ENCODE assay signal across 1 cellular context in the genomic region with DNA sequence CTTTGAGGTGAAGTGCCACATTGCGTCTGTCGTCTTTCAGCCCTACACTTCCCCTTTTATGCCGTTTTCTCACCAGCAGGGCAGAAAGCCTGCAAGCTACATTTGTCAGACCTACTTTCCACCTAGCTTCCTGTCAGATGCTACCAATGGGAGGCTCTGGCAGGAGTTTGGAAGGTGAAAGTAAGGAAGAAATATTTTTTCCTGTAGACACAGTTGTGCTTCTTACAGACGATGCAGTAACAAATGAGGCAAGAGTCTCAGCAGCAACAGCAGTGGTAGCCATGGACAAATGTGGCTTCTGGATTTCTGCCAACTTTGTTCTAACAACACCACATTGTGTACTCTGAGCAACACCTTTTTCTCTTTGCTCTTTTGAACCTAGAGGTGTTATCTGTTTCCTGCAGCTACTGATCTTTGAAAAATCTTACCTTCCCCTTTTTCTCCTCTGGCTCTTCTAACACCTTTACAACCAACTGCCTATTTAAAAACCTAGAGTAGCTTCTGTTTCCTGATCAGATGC.
TF ChIP-seq lines count a peak whose summit lies in the region.

No MANE protein-coding gene starts in this region.

TF ChIP-seq in GM23338, 12 proteins besides CTCF, POLR2A, EP300 and RAD21:
- TF ChIP-seq, protein P1, sequence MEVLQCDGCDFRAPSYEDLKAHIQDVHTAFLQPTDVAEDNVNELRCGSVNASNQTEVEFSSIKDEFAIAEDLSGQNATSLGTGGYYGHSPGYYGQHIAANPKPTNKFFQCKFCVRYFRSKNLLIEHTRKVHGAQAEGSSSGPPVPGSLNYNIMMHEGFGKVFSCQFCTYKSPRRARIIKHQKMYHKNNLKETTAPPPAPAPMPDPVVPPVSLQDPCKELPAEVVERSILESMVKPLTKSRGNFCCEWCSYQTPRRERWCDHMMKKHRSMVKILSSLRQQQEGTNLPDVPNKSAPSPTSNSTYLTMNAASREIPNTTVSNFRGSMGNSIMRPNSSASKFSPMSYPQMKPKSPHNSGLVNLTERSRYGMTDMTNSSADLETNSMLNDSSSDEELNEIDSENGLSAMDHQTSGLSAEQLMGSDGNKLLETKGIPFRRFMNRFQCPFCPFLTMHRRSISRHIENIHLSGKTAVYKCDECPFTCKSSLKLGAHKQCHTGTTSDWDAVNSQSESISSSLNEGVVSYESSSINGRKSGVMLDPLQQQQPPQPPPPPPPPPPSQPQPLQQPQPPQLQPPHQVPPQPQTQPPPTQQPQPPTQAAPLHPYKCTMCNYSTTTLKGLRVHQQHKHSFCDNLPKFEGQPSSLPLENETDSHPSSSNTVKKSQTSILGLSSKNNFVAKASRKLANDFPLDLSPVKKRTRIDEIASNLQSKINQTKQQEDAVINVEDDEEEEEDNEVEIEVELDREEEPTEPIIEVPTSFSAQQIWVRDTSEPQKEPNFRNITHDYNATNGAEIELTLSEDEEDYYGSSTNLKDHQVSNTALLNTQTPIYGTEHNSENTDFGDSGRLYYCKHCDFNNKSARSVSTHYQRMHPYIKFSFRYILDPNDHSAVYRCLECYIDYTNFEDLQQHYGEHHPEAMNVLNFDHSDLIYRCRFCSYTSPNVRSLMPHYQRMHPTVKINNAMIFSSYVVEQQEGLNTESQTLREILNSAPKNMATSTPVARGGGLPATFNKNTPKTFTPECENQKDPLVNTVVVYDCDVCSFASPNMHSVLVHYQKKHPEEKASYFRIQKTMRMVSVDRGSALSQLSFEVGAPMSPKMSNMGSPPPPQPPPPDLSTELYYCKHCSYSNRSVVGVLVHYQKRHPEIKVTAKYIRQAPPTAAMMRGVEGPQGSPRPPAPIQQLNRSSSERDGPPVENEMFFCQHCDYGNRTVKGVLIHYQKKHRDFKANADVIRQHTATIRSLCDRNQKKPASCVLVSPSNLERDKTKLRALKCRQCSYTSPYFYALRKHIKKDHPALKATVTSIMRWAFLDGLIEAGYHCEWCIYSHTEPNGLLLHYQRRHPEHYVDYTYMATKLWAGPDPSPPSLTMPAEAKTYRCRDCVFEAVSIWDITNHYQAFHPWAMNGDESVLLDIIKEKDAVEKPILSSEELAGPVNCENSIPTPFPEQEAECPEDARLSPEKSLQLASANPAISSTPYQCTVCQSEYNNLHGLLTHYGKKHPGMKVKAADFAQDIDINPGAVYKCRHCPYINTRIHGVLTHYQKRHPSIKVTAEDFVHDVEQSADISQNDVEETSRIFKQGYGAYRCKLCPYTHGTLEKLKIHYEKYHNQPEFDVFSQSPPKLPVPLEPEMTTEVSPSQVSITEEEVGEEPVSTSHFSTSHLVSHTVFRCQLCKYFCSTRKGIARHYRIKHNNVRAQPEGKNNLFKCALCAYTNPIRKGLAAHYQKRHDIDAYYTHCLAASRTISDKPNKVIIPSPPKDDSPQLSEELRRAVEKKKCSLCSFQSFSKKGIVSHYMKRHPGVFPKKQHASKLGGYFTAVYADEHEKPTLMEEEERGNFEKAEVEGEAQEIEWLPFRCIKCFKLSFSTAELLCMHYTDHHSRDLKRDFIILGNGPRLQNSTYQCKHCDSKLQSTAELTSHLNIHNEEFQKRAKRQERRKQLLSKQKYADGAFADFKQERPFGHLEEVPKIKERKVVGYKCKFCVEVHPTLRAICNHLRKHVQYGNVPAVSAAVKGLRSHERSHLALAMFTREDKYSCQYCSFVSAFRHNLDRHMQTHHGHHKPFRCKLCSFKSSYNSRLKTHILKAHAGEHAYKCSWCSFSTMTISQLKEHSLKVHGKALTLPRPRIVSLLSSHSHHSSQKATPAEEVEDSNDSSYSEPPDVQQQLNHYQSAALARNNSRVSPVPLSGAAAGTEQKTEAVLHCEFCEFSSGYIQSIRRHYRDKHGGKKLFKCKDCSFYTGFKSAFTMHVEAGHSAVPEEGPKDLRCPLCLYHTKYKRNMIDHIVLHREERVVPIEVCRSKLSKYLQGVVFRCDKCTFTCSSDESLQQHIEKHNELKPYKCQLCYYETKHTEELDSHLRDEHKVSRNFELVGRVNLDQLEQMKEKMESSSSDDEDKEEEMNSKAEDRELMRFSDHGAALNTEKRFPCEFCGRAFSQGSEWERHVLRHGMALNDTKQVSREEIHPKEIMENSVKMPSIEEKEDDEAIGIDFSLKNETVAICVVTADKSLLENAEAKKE (CRISPR knock-in tag; IDR thresholded peaks at IDR 0.05), result no peak
- TF ChIP-seq EZH2 (IDR thresholded peaks at IDR 0.05; ENCODE audit: low read depth, unreplicated experiment) (no peak), CREB1 (CRISPR knock-in tag; IDR thresholded peaks at IDR 0.05; ENCODE audit: low read depth) (no peak), ZNF331 (CRISPR knock-in tag; IDR thresholded peaks at IDR 0.05; ENCODE audit: low read depth) (no peak), STAT1 (IDR thresholded peaks at IDR 0.05; ENCODE audit: unreplicated experiment) (no peak), ZNF114 (CRISPR knock-in tag; IDR thresholded peaks at IDR 0.05) (no peak), NANOG (IDR thresholded peaks at IDR 0.05; ENCODE audit: borderline replicate concordance) (no peak), EZH2phosphoT487 (IDR thresholded peaks at IDR 0.05; ENCODE audit: unreplicated experiment) (no peak), JUNB (IDR thresholded peaks at IDR 0.05; ENCODE audit: unreplicated experiment) (no peak), POLR2AphosphoS5 (IDR thresholded peaks at IDR 0.05; ENCODE audit: low read depth) (no peak)
- TF ChIP-seq, protein P2, sequence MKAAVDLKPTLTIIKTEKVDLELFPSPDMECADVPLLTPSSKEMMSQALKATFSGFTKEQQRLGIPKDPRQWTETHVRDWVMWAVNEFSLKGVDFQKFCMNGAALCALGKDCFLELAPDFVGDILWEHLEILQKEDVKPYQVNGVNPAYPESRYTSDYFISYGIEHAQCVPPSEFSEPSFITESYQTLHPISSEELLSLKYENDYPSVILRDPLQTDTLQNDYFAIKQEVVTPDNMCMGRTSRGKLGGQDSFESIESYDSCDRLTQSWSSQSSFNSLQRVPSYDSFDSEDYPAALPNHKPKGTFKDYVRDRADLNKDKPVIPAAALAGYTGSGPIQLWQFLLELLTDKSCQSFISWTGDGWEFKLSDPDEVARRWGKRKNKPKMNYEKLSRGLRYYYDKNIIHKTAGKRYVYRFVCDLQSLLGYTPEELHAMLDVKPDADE (IDR thresholded peaks at IDR 0.05), result no peak
- TF ChIP-seq, protein P3, sequence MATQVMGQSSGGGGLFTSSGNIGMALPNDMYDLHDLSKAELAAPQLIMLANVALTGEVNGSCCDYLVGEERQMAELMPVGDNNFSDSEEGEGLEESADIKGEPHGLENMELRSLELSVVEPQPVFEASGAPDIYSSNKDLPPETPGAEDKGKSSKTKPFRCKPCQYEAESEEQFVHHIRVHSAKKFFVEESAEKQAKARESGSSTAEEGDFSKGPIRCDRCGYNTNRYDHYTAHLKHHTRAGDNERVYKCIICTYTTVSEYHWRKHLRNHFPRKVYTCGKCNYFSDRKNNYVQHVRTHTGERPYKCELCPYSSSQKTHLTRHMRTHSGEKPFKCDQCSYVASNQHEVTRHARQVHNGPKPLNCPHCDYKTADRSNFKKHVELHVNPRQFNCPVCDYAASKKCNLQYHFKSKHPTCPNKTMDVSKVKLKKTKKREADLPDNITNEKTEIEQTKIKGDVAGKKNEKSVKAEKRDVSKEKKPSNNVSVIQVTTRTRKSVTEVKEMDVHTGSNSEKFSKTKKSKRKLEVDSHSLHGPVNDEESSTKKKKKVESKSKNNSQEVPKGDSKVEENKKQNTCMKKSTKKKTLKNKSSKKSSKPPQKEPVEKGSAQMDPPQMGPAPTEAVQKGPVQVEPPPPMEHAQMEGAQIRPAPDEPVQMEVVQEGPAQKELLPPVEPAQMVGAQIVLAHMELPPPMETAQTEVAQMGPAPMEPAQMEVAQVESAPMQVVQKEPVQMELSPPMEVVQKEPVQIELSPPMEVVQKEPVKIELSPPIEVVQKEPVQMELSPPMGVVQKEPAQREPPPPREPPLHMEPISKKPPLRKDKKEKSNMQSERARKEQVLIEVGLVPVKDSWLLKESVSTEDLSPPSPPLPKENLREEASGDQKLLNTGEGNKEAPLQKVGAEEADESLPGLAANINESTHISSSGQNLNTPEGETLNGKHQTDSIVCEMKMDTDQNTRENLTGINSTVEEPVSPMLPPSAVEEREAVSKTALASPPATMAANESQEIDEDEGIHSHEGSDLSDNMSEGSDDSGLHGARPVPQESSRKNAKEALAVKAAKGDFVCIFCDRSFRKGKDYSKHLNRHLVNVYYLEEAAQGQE (IDR thresholded peaks at IDR 0.05; ENCODE audit: unreplicated experiment), result no peak
TF ChIP-seq in GM23338: peak in this region for 0.
